In the genomic region with DNA sequence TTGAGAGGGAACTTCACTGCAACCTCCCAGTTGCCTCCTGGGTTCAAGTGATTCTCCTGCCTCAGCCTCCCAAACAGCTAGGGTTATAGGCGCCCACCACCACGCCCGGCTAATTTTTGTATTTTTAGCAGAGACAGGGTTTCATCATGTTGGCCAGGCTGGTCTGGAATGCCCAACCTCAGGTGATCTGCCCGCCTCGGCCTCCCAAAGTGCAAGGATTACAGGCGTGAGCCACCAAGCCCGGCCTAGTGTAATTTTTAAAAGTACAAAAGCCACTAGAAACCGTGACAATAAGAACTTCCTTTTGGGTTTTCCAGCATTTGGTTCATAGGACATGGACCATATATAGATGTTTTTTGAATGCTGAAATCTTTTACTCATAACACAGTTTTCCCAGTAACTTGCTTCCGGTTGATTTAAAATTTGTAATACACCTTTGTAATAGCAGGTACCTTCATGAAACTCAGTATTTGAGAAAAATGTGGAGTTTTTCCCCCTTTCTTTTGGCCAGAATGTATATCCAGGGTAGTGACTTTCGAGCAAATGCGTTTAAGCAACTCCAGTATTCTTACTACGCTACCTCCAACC, we compare ENCODE assay signal across 8 cellular contexts. TPM values are rescaled to one million over a fixed set of nuclear protein-coding genes. Genes with fewer than 3 reads are reported as not detected.
DNase-seq lines count a peak whose midpoint lies in the region; ATAC-seq, FAIRE-seq and TF ChIP-seq lines count a peak whose summit lies in the region.

No MANE protein-coding gene starts in this region.

- SMC1A ChIA-PET in GM12878 (lab: Charles Lee; ENCODE audit: uncharacterized antibody, unreplicated experiment), result interaction anchor here (1.1 to 1.6 kb wide), 3 partner anchors 15 to 155 kb away, joined by 3 to 6 read pairs (median 3); no protein-coding TSS in a partner anchor

- peaks cover 46% of the 10 kb centered on the region for H3K79me2 ChIP-seq in GM12878 (ENCODE audit: control insufficient read depth, insufficient read depth, low read length)

- CTCF ChIA-PET in GM12878 (lab: Yijun Ruan, JAX), result interaction anchor here (1.0 to 1.4 kb wide), 4 partner anchors 10 to 156 kb away, joined by 3 to 5 read pairs (median 4); no protein-coding TSS in a partner anchor

- H3K27ac ChIP-seq in cardiac muscle cell (peak overlapping the region; percentile 98), GM12878 (ENCODE audit: control insufficient read depth, insufficient read depth) (peak overlapping the region; percentile 95), lung (ENCODE audit: low read depth in 1 of 2, low read length in 1 of 2) (peak overlapping the region; percentile 96 to 99), upper lobe of left lung (peak overlapping the region; percentile 93 to 99 (median 98))

- TF ChIP-seq POLR2A in GM12878 (IDR thresholded peaks at IDR 0.05; ENCODE audit: low read depth, low read length), result no peak
- TF ChIP-seq POLR2A in upper lobe of left lung (IDR thresholded peaks at IDR 0.05), result no peak

- peak in 1 of 2 donors; percentile 4 for DNase-seq in cardiac muscle cell (ENCODE audit: low read depth in 1 of 2, low spot score in 1 of 2)
- DNase-seq in Right ventricle myocardium inferior (ENCODE audit: missing footprints), result no peak
- DNase-seq in GM12878 (ENCODE audit: low read depth, low spot score), result no peak
- no peak for DNase-seq in lung (ENCODE audit: low spot score)
- no peak for DNase-seq in upper lobe of left lung
- DNase-seq in GM10266 (ENCODE audit: extremely low spot score), result no peak

- H3K9me3 ChIP-seq in cardiac muscle cell (ENCODE audit: low read depth) (no peaks in the 10 kb centered on the region), GM12878 (replicated peaks; ENCODE audit: control insufficient read depth, insufficient read depth, low read length) (no peaks in the 10 kb centered on the region), lung (ENCODE audit: control insufficient read depth in 2 of 2, insufficient read depth in 1 of 2, low read length in 1 of 2) (no peaks in the 10 kb centered on the region), upper lobe of left lung (no peaks in the 10 kb centered on the region)

- no peaks in the 10 kb centered on the region for H4K20me1 ChIP-seq in GM12878 (ENCODE audit: control insufficient read depth, insufficient read depth)

- TF ChIP-seq RAD21 in GM12878 (IDR thresholded peaks at IDR 0.05; ENCODE audit: insufficient read depth, low read depth, low read length), result no peak

- RAD21 ChIA-PET in GM12878 (lab: Charles Lee; ENCODE audit: unreplicated experiment), result interaction anchor here (1.0 to 1.7 kb wide), 3 partner anchors 12 to 84 kb away, joined by 5 to 9 read pairs (median 5); no protein-coding TSS in a partner anchor

- TF ChIP-seq EP300 in GM12878 (IDR thresholded peaks at IDR 0.05; ENCODE audit: borderline replicate concordance in 1 of 2, control insufficient read depth in 1 of 2, low read depth in 2 of 2, low read length in 2 of 2), result no peak
- no peak for TF ChIP-seq EP300 in upper lobe of left lung (IDR thresholded peaks at IDR 0.05)

- H3K36me3 ChIP-seq in cardiac muscle cell (no peaks in the 10 kb centered on the region), GM12878 (ENCODE audit: control insufficient read depth in 2 of 2, insufficient read depth in 2 of 2, low read length in 1 of 2) (no peaks in the 10 kb centered on the region), lung (ENCODE audit: control insufficient read depth in 2 of 2, insufficient read depth in 2 of 2, low read length in 2 of 2) (no peaks in the 10 kb centered on the region), upper lobe of left lung (no peaks in the 10 kb centered on the region)

- TF ChIP-seq CTCF in cardiac muscle cell (IDR thresholded peaks at IDR 0.05; ENCODE audit: low read depth, low read length) (no peak), GM12878 (IDR thresholded peaks at IDR 0.05 in 2 of 3, conservative IDR thresholded peaks at IDR 0.05 in 1 of 3; ENCODE audit: control insufficient read depth in 2 of 3, extremely low read depth in 1 of 3, insufficient read depth in 1 of 3, low read depth in 3 of 3, low read length in 3 of 3) (no peak), lung (IDR thresholded peaks at IDR 0.05; ENCODE audit: control extremely low read depth, extremely low read depth) (no peak), upper lobe of left lung (IDR thresholded peaks at IDR 0.05) (no peak), GM10266 (IDR thresholded peaks at IDR 0.05; ENCODE audit: control insufficient read depth, insufficient read depth, low read depth, missing control alignments) (no peak)

- BruUV-seq in GM12878 (replicated peaks; lab: Mats Ljungman, UMichigan), result TSS peak; percentile 96

- H2AFZ ChIP-seq in GM12878 (ENCODE audit: control insufficient read depth, low read depth, low read length), result peak overlapping the region; percentile 94

- intact Hi-C loops in Right ventricle myocardium inferior (cut with DNase I), result loop anchor here (2.0 to 5.0 kb wide), 3 partner anchors 19 to 240 kb away; a partner anchor contains a TSS
- intact Hi-C loops in GM12878 (cut with micrococcal nuclease; ENCODE audit: unreplicated experiment), result loop anchor here (2.0 to 5.0 kb wide), 2 partner anchors 153 to 240 kb away; a partner anchor contains a TSS

- 5% methylated on average over 12 of the region's 12 CpGs for WGBS in GM12878 (ENCODE audit: insufficient coverage, insufficient replicate concordance, low lambda C conversion rate, missing lambda C conversion rate)
- WGBS in lung, 2 donors, result 52 to 54% methylated on average over 12 of the region's 12 CpGs
- 54 to 59% methylated on average over 12 of the region's 12 CpGs for WGBS in upper lobe of left lung, 2 donors

- peak overlapping the region; percentile 91 for H3K4me2 ChIP-seq in GM12878 (ENCODE audit: control insufficient read depth, insufficient read depth)

- FAIRE-seq in GM12878 (lab: Jason Lieb, UNC), result no peak

- ATAC-seq in Right ventricle myocardium inferior (no peak), GM12878 (no peak), lung (ENCODE audit: insufficient read depth, low FRiP score) (no peak), upper lobe of left lung (ENCODE audit: low FRiP score in 2 of 2) (no peak), HG03045 (IDR thresholded peaks at IDR 0.05; ENCODE audit: unreplicated experiment) (no peak), GM18868 (IDR thresholded peaks at IDR 0.05; ENCODE audit: unreplicated experiment) (no peak)

- no peaks in the 10 kb centered on the region for H3K27me3 ChIP-seq in cardiac muscle cell
- no peaks in the 10 kb centered on the region for H3K27me3 ChIP-seq in GM12878 (replicated peaks in 1 of 2; ENCODE audit: control insufficient read depth in 2 of 2, insufficient read depth in 2 of 2, low read length in 1 of 2)
- no peaks in the 10 kb centered on the region for H3K27me3 ChIP-seq in lung (ENCODE audit: control insufficient read depth, insufficient read depth)
- no peaks in the 10 kb centered on the region for H3K27me3 ChIP-seq in upper lobe of left lung

- H3K4me1 ChIP-seq in cardiac muscle cell (ENCODE audit: low read depth) (peaks cover 18% of the 10 kb centered on the region), GM12878 (ENCODE audit: control insufficient read depth, insufficient read depth, low read length) (peaks cover 7% of the 10 kb centered on the region), lung (ENCODE audit: control insufficient read depth in 2 of 2, insufficient read depth in 2 of 2, low read length in 2 of 2) (peaks cover 3 to 15% of the 10 kb centered on the region in 2 donors), upper lobe of left lung (peaks cover 29 to 38% (median 34%) of the 10 kb centered on the region in 4 donors)

- POLR2A ChIA-PET in GM12878 (lab: Charles Lee), result interaction anchor here (1.0 to 1.5 kb wide), 2 partner anchors 12 to 157 kb away, joined by 3 to 19 read pairs; no protein-coding TSS in a partner anchor

- H3K4me3 ChIP-seq in cardiac muscle cell, result peak overlapping the region; percentile 99
- peak overlapping the region; percentile 86 for H3K4me3 ChIP-seq in GM12878
- H3K4me3 ChIP-seq in lung, result peak overlapping the region; percentile 95
- H3K4me3 ChIP-seq in upper lobe of left lung, result peak overlapping the region; percentile 31 to 95 (median 82)

- in situ Hi-C loops in GM12878 (cut with MboI), result no loop called here

- peak overlapping the region; percentile 88 for H3K9ac ChIP-seq in GM12878 (ENCODE audit: control insufficient read depth, insufficient read depth, low read length)

RNA-seq across cellular contexts. Expression of a gene that starts 0.5 kb away (rescaled TPM):
- total RNA-seq in cardiac muscle cell (not detected in 2 replicates), Right ventricle myocardium inferior (not detected), GM12878 (2014; rRNA removed) (0.27 and 0.45 TPM in 2 replicates), GM12878 (2014; rRNA removed; fragmentation: Illumina TruSeq; extraction: Trizol) (0.23 and 0.27 TPM in 2 replicates), GM12878 (2021) (0.21 and 0.38 TPM in 2 replicates), lung (under 1 TPM in 1 of 2 donors, not detected in 1; 0.12 TPM), upper lobe of left lung (under 1 TPM in 2 of 6 donors, not detected in 4; 0.09 to 0.15 TPM)
- polyA plus RNA-seq in cardiac muscle cell (0.31 and 0.45 TPM in 2 replicates), GM12878 (2011; rRNA removed) (0.24 and 0.31 TPM in 2 replicates), GM12878 (2014; fragmentation: Illumina TruSeq; extraction: Trizol) (1.3 and 2.1 TPM in 2 replicates), GM12878 (2014; fragmentation: Nextera tagmentation; extraction: Ambion mirVana) (under 1 TPM; 0.52 to 0.60 TPM), GM12878 (2014; rRNA removed) (0.39 and 0.49 TPM in 2 replicates), GM12878 (2016; fragmentation: Nextera tagmentation; extraction: Ambion mirVana) (1 to 10 TPM; 2.5 to 2.9 TPM), lung (under 1 TPM in 1 of 2 donors, not detected in 1; 0.06 TPM)
- not detected in 2 replicates for total RNA-seq in GM12878 (2013; cell fraction: nucleolus; rRNA removed)
- polyA plus RNA-seq in GM12878 (2011; ENCODE audit: low read depth), result 0.72 TPM
- polyA plus RNA-seq in GM12878 (2011; cell fraction: cytosol; rRNA removed), result 0.30 and 0.33 TPM in 2 replicates
- polyA plus RNA-seq in GM12878 (2011; cell fraction: nucleus; rRNA removed), result 0.07 and 0.18 TPM in 2 replicates
- polyA plus RNA-seq in GM12878 (2012), result 0.57 and 1.0 TPM in 2 replicates
- polyA minus RNA-seq in GM12878 (2011; rRNA and poly(A)+ RNA removed), result 0.67 and 1.1 TPM in 2 replicates
- not detected in 2 replicates for polyA minus RNA-seq in GM12878 (2011; cell fraction: cytosol; rRNA and poly(A)+ RNA removed)
- polyA minus RNA-seq in GM12878 (2011; cell fraction: nucleus; rRNA and poly(A)+ RNA removed), result 0.48 and 0.57 TPM in 2 replicates

RNA-seq across cellular contexts. Expression of a gene that starts 0.6 kb away (rescaled TPM):
- total RNA-seq in cardiac muscle cell (23.7 and 25.5 TPM in 2 replicates), Right ventricle myocardium inferior (26.4 TPM), GM12878 (2014; rRNA removed) (66.0 and 83.5 TPM in 2 replicates), GM12878 (2014; rRNA removed; fragmentation: Illumina TruSeq; extraction: Trizol) (73.5 and 77.0 TPM in 2 replicates), GM12878 (2021) (51.6 and 52.7 TPM in 2 replicates), lung (10 to 100 TPM; 40.5 to 56.7 TPM), upper lobe of left lung (10 to 100 TPM; 30.4 to 41.7 (median 36.7) TPM)
- polyA plus RNA-seq in cardiac muscle cell (22.0 and 28.0 TPM in 2 replicates), GM12878 (2011; rRNA removed) (68.6 and 82.3 TPM in 2 replicates), GM12878 (2014; fragmentation: Illumina TruSeq; extraction: Trizol) (61.7 and 70.5 TPM in 2 replicates), GM12878 (2014; fragmentation: Nextera tagmentation; extraction: Ambion mirVana) (10 to 100 TPM; 18.1 to 20.1 TPM), GM12878 (2014; rRNA removed) (40.4 and 48.2 TPM in 2 replicates), GM12878 (2016; fragmentation: Nextera tagmentation; extraction: Ambion mirVana) (10 to 100 TPM; 44.3 to 49.5 TPM), lung (10 to 100 TPM; 11.5 to 31.6 TPM)
- 48.5 and 51.1 TPM in 2 replicates for total RNA-seq in GM12878 (2013; cell fraction: nucleolus; rRNA removed)
- 33.3 TPM for polyA plus RNA-seq in GM12878 (2011; ENCODE audit: low read depth)
- polyA plus RNA-seq in GM12878 (2011; cell fraction: cytosol; rRNA removed), result 36.0 and 40.0 TPM in 2 replicates
- 11.6 and 13.6 TPM in 2 replicates for polyA plus RNA-seq in GM12878 (2011; cell fraction: nucleus; rRNA removed)
- polyA plus RNA-seq in GM12878 (2012), result 36.2 and 37.7 TPM in 2 replicates
- polyA minus RNA-seq in GM12878 (2011; rRNA and poly(A)+ RNA removed), result 69.0 and 78.3 TPM in 2 replicates
- 25.9 and 27.6 TPM in 2 replicates for polyA minus RNA-seq in GM12878 (2011; cell fraction: cytosol; rRNA and poly(A)+ RNA removed)
- polyA minus RNA-seq in GM12878 (2011; cell fraction: nucleus; rRNA and poly(A)+ RNA removed), result 13.5 and 24.4 TPM in 2 replicates

RNA-seq across cellular contexts. Expression of a gene that starts 54.7 kb away (rescaled TPM):
- 0.14 TPM in 1 of 2 replicates, not detected in the other for total RNA-seq in cardiac muscle cell
- 0.28 TPM in 1 of 2 replicates, not detected in the other for polyA plus RNA-seq in cardiac muscle cell
- total RNA-seq in Right ventricle myocardium inferior, result 0.38 TPM
- 0.25 TPM in 1 of 2 replicates, not detected in the other for total RNA-seq in GM12878 (2013; cell fraction: nucleolus; rRNA removed)
- 1.8 and 2.6 TPM in 2 replicates for total RNA-seq in GM12878 (2014; rRNA removed)
- 1.1 and 1.3 TPM in 2 replicates for total RNA-seq in GM12878 (2014; rRNA removed; fragmentation: Illumina TruSeq; extraction: Trizol)
- 1.6 and 1.9 TPM in 2 replicates for total RNA-seq in GM12878 (2021)
- polyA plus RNA-seq in GM12878 (2011; ENCODE audit: low read depth), result 2.2 TPM
- polyA plus RNA-seq in GM12878 (2011; rRNA removed), result 0.04 TPM in 1 of 2 replicates, not detected in the other
- 0.06 and 0.07 TPM in 2 replicates for polyA plus RNA-seq in GM12878 (2011; cell fraction: cytosol; rRNA removed)
- polyA plus RNA-seq in GM12878 (2011; cell fraction: nucleus; rRNA removed), result not detected in 2 replicates
- 4.4 and 5.6 TPM in 2 replicates for polyA plus RNA-seq in GM12878 (2012)
- polyA plus RNA-seq in GM12878 (2014; fragmentation: Illumina TruSeq; extraction: Trizol), result 1.3 TPM in 2 replicates
- under 1 TPM; 0.23 to 0.27 TPM for polyA plus RNA-seq in GM12878 (2014; fragmentation: Nextera tagmentation; extraction: Ambion mirVana)
- 1.8 and 2.1 TPM in 2 replicates for polyA plus RNA-seq in GM12878 (2014; rRNA removed)
- 1 to 10 TPM; 1.2 to 1.5 TPM for polyA plus RNA-seq in GM12878 (2016; fragmentation: Nextera tagmentation; extraction: Ambion mirVana)
- polyA minus RNA-seq in GM12878 (2011; rRNA and poly(A)+ RNA removed), result 0.26 TPM in 1 of 2 replicates, not detected in the other
- not detected in 2 replicates for polyA minus RNA-seq in GM12878 (2011; cell fraction: cytosol; rRNA and poly(A)+ RNA removed)
- polyA minus RNA-seq in GM12878 (2011; cell fraction: nucleus; rRNA and poly(A)+ RNA removed), result 0.12 TPM in 1 of 2 replicates, not detected in the other
- 1 to 10 TPM; 1.4 to 3.5 TPM for total RNA-seq in lung
- polyA plus RNA-seq in lung, result 1 to 10 TPM; 3.7 to 6.6 TPM
- total RNA-seq in upper lobe of left lung, result 10 to 100 TPM in 1 of 6 donors, 1 to 10 TPM in 5; 2.0 to 10.5 (median 4.2) TPM
